In the genomic region with DNA sequence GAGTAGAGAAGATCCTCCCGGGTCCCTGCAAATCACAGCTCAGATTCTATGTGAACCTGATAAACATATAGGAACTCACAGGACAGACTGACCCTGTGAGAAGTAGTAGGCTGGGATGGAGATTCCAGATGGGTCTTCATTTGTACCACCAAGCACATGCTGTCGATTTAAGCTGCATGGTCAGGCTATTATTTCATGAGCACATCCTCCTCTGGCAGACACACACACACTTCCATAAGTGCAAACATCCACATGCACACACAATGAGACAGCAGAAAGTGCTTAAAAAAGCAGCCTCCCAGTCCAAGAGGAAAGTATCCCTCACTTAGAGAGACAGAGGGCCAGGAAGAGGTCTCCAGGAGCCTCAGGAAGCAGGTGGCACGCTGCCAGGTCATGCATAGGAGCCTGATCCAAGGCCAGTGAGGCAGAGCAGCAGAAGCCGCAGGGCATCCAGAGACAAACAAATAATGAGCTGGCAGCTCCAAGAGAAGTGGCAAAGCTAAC, we compare ENCODE assay signal across 9 cellular contexts.
DNase-seq lines count a peak whose midpoint lies in the region; ATAC-seq and TF ChIP-seq lines count a peak whose summit lies in the region.
"Had no signal": no experiment of that assay in that cellular context is flagged by ENCODE, and none has a peak within 500 bp of the region (broad histone marks: within the 10 kb centered on the region; RNA-seq: fewer than 3 reads in every experiment).

No MANE protein-coding gene starts in this region.

- H3K4me1 ChIP-seq in cardiac muscle cell (ENCODE audit: low read depth) (no peaks in the 10 kb centered on the region), right atrium auricular region (peaks cover 0 to 21% of the 10 kb centered on the region in 2 donors), fibroblast of lung (ENCODE audit: control insufficient read depth, extremely low read depth, insufficient read depth, low read length) (no peaks in the 10 kb centered on the region), ascending aorta (peaks cover 3 to 12% of the 10 kb centered on the region in 2 donors), mucosa of descending colon (ENCODE audit: low read depth) (no peaks in the 10 kb centered on the region)

- intact Hi-C loops in ascending aorta (cut with DNase I) = no loop called here
- intact Hi-C loops in mucosa of descending colon (cut with DNase I, micrococcal nuclease) = no loop called here

- H2AFZ ChIP-seq in fibroblast of lung (ENCODE audit: low read length) = no peak overlapping the region

- ATAC-seq in mucosa of descending colon = no peak

- H3K27ac ChIP-seq in cardiac muscle cell (no peak overlapping the region), right atrium auricular region (peak overlapping the region in 1 of 2 donors; percentile 2), fibroblast of lung (ENCODE audit: insufficient read depth, low read length) (no peak overlapping the region), ascending aorta (peak overlapping the region in 1 of 2 donors; percentile 5)

- no peaks in the 10 kb centered on the region for H4K20me1 ChIP-seq in fibroblast of lung (ENCODE audit: control insufficient read depth, extremely low read depth, insufficient read depth, low read length)

- H3K36me3 ChIP-seq in cardiac muscle cell (no peaks in the 10 kb centered on the region), right atrium auricular region (no peaks in the 10 kb centered on the region), fibroblast of lung (ENCODE audit: control insufficient read depth, insufficient read depth, low read length) (no peaks in the 10 kb centered on the region), ascending aorta (no peaks in the 10 kb centered on the region), mucosa of descending colon (ENCODE audit: low read depth) (no peaks in the 10 kb centered on the region)

- no peaks in the 10 kb centered on the region for H3K79me2 ChIP-seq in fibroblast of lung (ENCODE audit: control insufficient read depth, insufficient read depth, low read length)

- DNase-seq in cardiac muscle cell (ENCODE audit: low read depth in 1 of 2, low spot score in 1 of 2) (peak; percentile 8 to 9), right atrium auricular region (ENCODE audit: low spot score) (no peak), NCI-H748 (lab: John Stamatoyannopoulos, UW; ENCODE audit: unreplicated experiment) (peak; percentile 93), fibroblast of lung (ENCODE audit: low read depth in 2 of 2) (peak; percentile 9 to 62), ascending aorta (ENCODE audit: low spot score in 2 of 2) (no peak), NCI-H524 treated with DMSO at 0.1 percent for 48 hours (lab: John Stamatoyannopoulos, UW) (no peak), mucosa of descending colon (no peak)
- no peak for DNase-seq in activated effector memory CD4-positive, alpha-beta T cell treated with Interleukin-2 at 50 U/mL for 16 hours
- DNase-seq: AML-193 had no signal

- no peak overlapping the region for H3K4me3 ChIP-seq in cardiac muscle cell
- H3K4me3 ChIP-seq in right atrium auricular region = no peak overlapping the region
- H3K4me3 ChIP-seq in fibroblast of lung (replicated peaks in 1 of 4; ENCODE audit: control extremely low read depth in 1 of 4, insufficient read depth in 1 of 4, low read depth in 3 of 4, low read length in 4 of 4) = no peak overlapping the region
- H3K4me3 ChIP-seq in ascending aorta = no peak overlapping the region
- no peak overlapping the region for H3K4me3 ChIP-seq in mucosa of descending colon

- H3K27me3 ChIP-seq in cardiac muscle cell (no peaks in the 10 kb centered on the region), right atrium auricular region (no peaks in the 10 kb centered on the region), fibroblast of lung (ENCODE audit: control insufficient read depth, insufficient read depth, low read length) (no peaks in the 10 kb centered on the region), ascending aorta (no peaks in the 10 kb centered on the region)

- no peak for TF ChIP-seq CTCF in cardiac muscle cell (IDR thresholded peaks at IDR 0.05; ENCODE audit: low read depth, low read length)
- TF ChIP-seq CTCF in right atrium auricular region (IDR thresholded peaks at IDR 0.05) = no peak
- no peak for TF ChIP-seq CTCF in fibroblast of lung (conservative IDR thresholded peaks at IDR 0.05 in 1 of 2, IDR thresholded peaks at IDR 0.05 in 1 of 2; ENCODE audit: low read depth in 1 of 2, low read length in 2 of 2)
- no peak for TF ChIP-seq CTCF in ascending aorta (IDR thresholded peaks at IDR 0.05)
- no peak for TF ChIP-seq CTCF in mucosa of descending colon (IDR thresholded peaks at IDR 0.05)

- H3K9me3 ChIP-seq in cardiac muscle cell (ENCODE audit: low read depth) = no peaks in the 10 kb centered on the region
- H3K9me3 ChIP-seq in right atrium auricular region = no peaks in the 10 kb centered on the region
- no peaks in the 10 kb centered on the region for H3K9me3 ChIP-seq in fibroblast of lung (ENCODE audit: control insufficient read depth, insufficient read depth, low read depth, low read length)
- H3K9me3 ChIP-seq in ascending aorta = no peaks in the 10 kb centered on the region
- H3K9me3 ChIP-seq in mucosa of descending colon = no peaks in the 10 kb centered on the region

- H3K9ac ChIP-seq in fibroblast of lung (ENCODE audit: insufficient read depth, low read length) = no peak overlapping the region

- no peak overlapping the region for H3K4me2 ChIP-seq in fibroblast of lung (ENCODE audit: extremely low read depth, insufficient read depth, low read length)

Comparison
In these comparisons a context has a peak if more than half of its experiments do, and no peak if none do; other contexts are left out.
1. DNase-seq: peak in cardiac muscle cell (2 of 2), NCI-H748 (single experiment) and fibroblast of lung (2 of 2); none in right atrium auricular region (single experiment), ascending aorta (0 of 2), NCI-H524 treated with DMSO at 0.1 percent for 48 hours (single experiment), activated effector memory CD4-positive, alpha-beta T cell treated with Interleukin-2 at 50 U/mL for 16 hours (single experiment) and mucosa of descending colon (0 of 3).